Comparison of ENCODE assay signal across 1 cellular context in genomic region chr5:88251048-88251711, GRCh38.
TF ChIP-seq lines count a peak whose summit lies in the region.

No MANE protein-coding gene starts in this region.

TF ChIP-seq in K562, 482 proteins besides CTCF, POLR2A, EP300 and RAD21 (continued from another document and continues in another):
- peak; percentile 78 for TF ChIP-seq MITF (IDR thresholded peaks at IDR 0.05)
- TF ChIP-seq SMARCE1 (IDR thresholded peaks at IDR 0.05), result peak; percentile 67; the same call in 1 of the 2 replicates
- no peak for TF ChIP-seq MAZ (CRISPR knock-in tag; conservative IDR thresholded peaks at IDR 0.05 in 1 of 2, IDR thresholded peaks at IDR 0.05 in 1 of 2)
- peak; percentile 97 for TF ChIP-seq DDX20 (tag; IDR thresholded peaks at IDR 0.05; ENCODE audit: low read depth)
- TF ChIP-seq TOE1 (IDR thresholded peaks at IDR 0.05; ENCODE audit: borderline replicate concordance), result peak; percentile 84
- no peak for TF ChIP-seq TOE1 (CRISPR knock-in tag; IDR thresholded peaks at IDR 0.05; ENCODE audit: borderline replicate concordance, low read depth)
- TF ChIP-seq ZNF589 (CRISPR knock-in tag; IDR thresholded peaks at IDR 0.05; ENCODE audit: low read depth), result peak; percentile 96
- TF ChIP-seq ZNF584 (CRISPR knock-in tag; IDR thresholded peaks at IDR 0.05; ENCODE audit: low read depth), result peak; percentile 93
- peak; percentile 40; the same call in 1 of the 2 replicates for TF ChIP-seq ARID1B (IDR thresholded peaks at IDR 0.05)
- peak; percentile 73; the same call in 1 of the 2 replicates for TF ChIP-seq ZNF239 (CRISPR knock-in tag; IDR thresholded peaks at IDR 0.05)
- peak in 1 of 2 experiments; percentile 72; a peak in 2 of 4 replicates for TF ChIP-seq ZNF639 (CRISPR knock-in tag; conservative IDR thresholded peaks at IDR 0.05 in 1 of 2, IDR thresholded peaks at IDR 0.05 in 1 of 2)
- TF ChIP-seq HDAC8 (tag; IDR thresholded peaks at IDR 0.05), result peak; percentile 86
- TF ChIP-seq BCOR (IDR thresholded peaks at IDR 0.05), result no peak
- peak; percentile 78; the same call in 1 of the 2 replicates for TF ChIP-seq ZNF41 (CRISPR knock-in tag; conservative IDR thresholded peaks at IDR 0.05)
- TF ChIP-seq RUNX1 (IDR thresholded peaks at IDR 0.05; ENCODE audit: low read depth), result no peak
- TF ChIP-seq USF1 (CRISPR knock-in tag; IDR thresholded peaks at IDR 0.05), result no peak
- peak; percentile 16 for TF ChIP-seq FOS (IDR thresholded peaks at IDR 0.05; ENCODE audit: extremely low read depth, insufficient read length)
- TF ChIP-seq PREB (CRISPR knock-in tag; IDR thresholded peaks at IDR 0.05), result no peak
- TF ChIP-seq KDM2B (CRISPR knock-in tag; IDR thresholded peaks at IDR 0.05), result no peak
- no peak for TF ChIP-seq PTBP1 (IDR thresholded peaks at IDR 0.05; ENCODE audit: low read depth, low read length)
- TF ChIP-seq KLF6 (CRISPR knock-in tag; IDR thresholded peaks at IDR 0.05; ENCODE audit: borderline replicate concordance), result peak; percentile 89
- peak; percentile 90 for TF ChIP-seq PTRF (tag; IDR thresholded peaks at IDR 0.05)
- no peak for TF ChIP-seq MYC (IDR thresholded peaks at IDR 0.05; ENCODE audit: low read depth, low read length)
- TF ChIP-seq MYC (CRISPR knock-in tag; IDR thresholded peaks at IDR 0.05; ENCODE audit: borderline replicate concordance, low read depth), result peak; percentile 63; the same call in 1 of the 2 replicates
- TF ChIP-seq HSF4 (CRISPR knock-in tag; IDR thresholded peaks at IDR 0.05; ENCODE audit: borderline replicate concordance), result peak; percentile 68; the same call in 1 of the 2 replicates
- peak; percentile 74; the same call in 1 of the 2 replicates for TF ChIP-seq ZNF79 (CRISPR knock-in tag; IDR thresholded peaks at IDR 0.05; ENCODE audit: low read depth)
- peak; percentile 41; the same call in 1 of the 2 replicates for TF ChIP-seq ZBTB12 (CRISPR knock-in tag; IDR thresholded peaks at IDR 0.05)
- 0 out of 2 replicates have a peak, but pooled peaks have one; percentile 2 for TF ChIP-seq NFIX (CRISPR knock-in tag; IDR thresholded peaks at IDR 0.05; ENCODE audit: low read depth)
- TF ChIP-seq TEAD1 (CRISPR knock-in tag; IDR thresholded peaks at IDR 0.05), result peak in 1 of 2 experiments; percentile 84; a peak in 2 of 4 replicates
- peak; percentile 63; the same call in 1 of the 2 replicates for TF ChIP-seq PYGO2 (tag; IDR thresholded peaks at IDR 0.05)
- TF ChIP-seq FOXJ2 (tag; IDR thresholded peaks at IDR 0.05), result peak; percentile 52; the same call in 1 of the 2 replicates
- no peak for TF ChIP-seq SAFB (IDR thresholded peaks at IDR 0.05; ENCODE audit: borderline replicate concordance, low read depth, low read length)
- peak; percentile 87 for TF ChIP-seq ATF3 (IDR thresholded peaks at IDR 0.05)
- no peak for TF ChIP-seq ATF3 (CRISPR knock-in tag; conservative IDR thresholded peaks at IDR 0.05)
- TF ChIP-seq THRA (IDR thresholded peaks at IDR 0.05), result no peak
- peak; percentile 55; the same call in 1 of the 2 replicates for TF ChIP-seq L3MBTL2 (IDR thresholded peaks at IDR 0.05)
- TF ChIP-seq PKNOX1 (IDR thresholded peaks at IDR 0.05), result 0 out of 2 replicates have a peak, but pooled peaks have one; percentile 25
- 0 out of 6 replicates have a peak, but pooled peaks of 1 of the 3 experiments have one; percentile 35 for TF ChIP-seq ZBTB11 (CRISPR knock-in tag; IDR thresholded peaks at IDR 0.05)
- TF ChIP-seq ATF7 (IDR thresholded peaks at IDR 0.05), result peak; percentile 62
- TF ChIP-seq SRF (CRISPR knock-in tag; IDR thresholded peaks at IDR 0.05), result no peak
- peak; percentile 49; the same call in 1 of the 2 replicates for TF ChIP-seq SMARCA4 (IDR thresholded peaks at IDR 0.05)
- no peak for TF ChIP-seq CUX1 (CRISPR knock-in tag; IDR thresholded peaks at IDR 0.05)
